Comparison of ENCODE assay signal across 8 cellular contexts in the genomic region with DNA sequence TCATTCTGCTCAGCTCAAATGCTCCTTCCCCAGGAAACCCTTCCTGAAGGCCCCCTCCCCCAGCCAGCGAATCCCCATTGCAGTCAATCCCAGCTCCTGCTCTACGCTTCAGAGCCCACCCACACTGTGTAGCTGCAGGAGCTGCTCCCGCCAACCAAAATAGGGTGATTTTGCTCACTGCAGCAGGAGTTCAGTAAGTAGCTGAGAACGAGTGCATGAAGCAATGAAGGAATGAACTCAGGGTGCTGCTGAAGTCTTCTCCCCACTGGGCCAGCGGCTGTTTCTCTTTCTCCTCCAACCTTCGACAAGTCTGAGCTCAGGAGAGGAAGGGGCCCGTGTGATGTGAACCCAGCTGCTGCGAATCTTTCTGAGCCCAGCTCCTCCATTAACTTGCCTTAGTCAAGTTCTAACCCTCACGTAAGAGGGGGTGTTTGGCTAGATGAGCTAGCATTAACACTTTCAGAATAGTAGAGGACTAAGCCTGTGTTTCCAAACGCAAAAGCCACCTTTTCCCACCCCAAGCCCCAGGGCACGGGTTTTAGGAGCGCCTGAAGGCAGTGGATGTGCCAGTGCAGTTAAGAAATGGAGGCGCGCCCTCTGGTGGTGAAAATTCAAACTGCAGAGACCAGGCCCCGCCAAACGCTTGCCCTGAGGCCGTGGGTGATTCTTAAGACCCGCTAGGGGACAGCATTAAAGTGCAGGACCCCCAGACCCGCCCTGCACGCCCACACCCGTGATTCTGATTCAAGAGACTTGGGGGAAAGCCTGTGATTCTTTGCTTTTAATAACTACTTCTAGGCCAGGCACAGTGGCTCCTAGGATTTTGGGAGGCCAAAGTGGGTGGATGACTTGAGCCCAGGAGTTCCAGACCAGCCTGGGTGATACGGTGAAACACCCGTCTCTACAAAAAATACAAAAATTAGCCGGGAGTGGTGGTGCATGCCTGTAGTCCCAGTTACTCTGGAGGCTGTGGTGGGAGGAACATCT. TPM values are rescaled to one million over a fixed set of nuclear protein-coding genes. Genes with fewer than 3 reads are reported as not detected.
DNase-seq lines count a peak whose midpoint lies in the region; ATAC-seq, FAIRE-seq and TF ChIP-seq lines count a peak whose summit lies in the region.

No MANE protein-coding gene starts in this region.

- H3K56ac ChIP-seq in H1 (replicated peaks; ENCODE audit: insufficient read length, low read depth, low read length), result no peak overlapping the region

- no peak overlapping the region for H4K5ac ChIP-seq in H1 (ENCODE audit: insufficient read length, low read depth, low read length)

- no peaks in the 10 kb centered on the region for H3K79me2 ChIP-seq in H1 (ENCODE audit: control insufficient read depth in 1 of 2, insufficient read depth in 2 of 2, low read length in 2 of 2)

- peaks cover 18% of the 10 kb centered on the region for H3K27me3 Mint-ChIP-seq in stimulated activated naive CD8-positive, alpha-beta T cell treated with anti-CD3 and anti-CD28 coated beads, Interleukin-15, Interleukin-2, amounts not matched to agents 100 ng/mL and 50 ng/mL, for 24 hours

- FAIRE-seq in H1 (lab: Jason Lieb, UNC), result peak; percentile 7

- WGBS in H1 (ENCODE audit: extremely low coverage in 1 of 2, insufficient coverage in 1 of 2, insufficient read length in 1 of 2, insufficient replicate concordance in 2 of 2, low coverage in 1 of 2, low lambda C conversion rate in 2 of 2, missing lambda C conversion rate in 1 of 2), 2 experiments, result 39% methylated on average over 24 of the region's 24 CpGs; no CpG with 5 or more reads in 1 of the 2 experiments

- peak overlapping the region; percentile 92 for H2AFZ ChIP-seq in H1 (ENCODE audit: low read length)

- POLR2A ChIA-PET in H1 (lab: Charles Lee; ENCODE audit: partially characterized antibody), result interaction anchor here (0.9 kb wide), 1 partner anchor 16 kb away, joined by 3 read pairs; no protein-coding TSS in a partner anchor

- TF ChIP-seq EP300 in H1 (IDR thresholded peaks at IDR 0.05; ENCODE audit: borderline replicate concordance in 1 of 2, low read depth in 2 of 2, low read length in 2 of 2), result no peak

- no peak overlapping the region for H2AK5ac ChIP-seq in H1 (ENCODE audit: low read depth, low read length)

- CTCF ChIA-PET in H1 (lab: Charles Lee; ENCODE audit: partially characterized antibody), result interaction anchor here (0.6 to 5.5 kb wide), 67 partner anchors 9 to 1374 kb away, joined by 3 to 53 read pairs (median 4); a partner anchor contains a TSS

- ATAC-seq in GM19463 (IDR thresholded peaks at IDR 0.05; ENCODE audit: unreplicated experiment) (peak; percentile 80), HG03460 (IDR thresholded peaks at IDR 0.05; ENCODE audit: unreplicated experiment) (no peak)

- H3K27me3 ChIP-seq in H1 (replicated peaks in 1 of 4; ENCODE audit: control insufficient read depth in 3 of 4, extremely low read depth in 1 of 4, insufficient read depth in 3 of 4, low read length in 3 of 4), result no peaks in the 10 kb centered on the region

- H2BK5ac ChIP-seq in H1 (ENCODE audit: low read depth, low read length), result no peak overlapping the region

- H4K91ac ChIP-seq in H1 (replicated peaks; ENCODE audit: insufficient read length, low read length), result peak overlapping the region; percentile 40

- no peak overlapping the region for H3K23ac ChIP-seq in H1 (ENCODE audit: insufficient read length)

- no peaks in the 10 kb centered on the region for H3K79me1 ChIP-seq in H1 (ENCODE audit: low read depth, low read length)

- H2BK120ac ChIP-seq in H1 (replicated peaks; ENCODE audit: low read depth, low read length), result no peak overlapping the region

- H3K9me3 ChIP-seq in H1 (ENCODE audit: insufficient read depth in 2 of 2, low read depth in 1 of 2, low read length in 1 of 2), result no peaks in the 10 kb centered on the region

- peak overlapping the region; percentile 86 for H4K8ac ChIP-seq in H1 (ENCODE audit: extremely low read depth, insufficient read depth, low read length)

- no peaks in the 10 kb centered on the region for H3K23me2 ChIP-seq in H1 (ENCODE audit: low read depth, low read length)

- no peak overlapping the region for H3K4me3 Mint-ChIP-seq in stimulated activated naive CD8-positive, alpha-beta T cell treated with anti-CD3 and anti-CD28 coated beads, Interleukin-15, Interleukin-2, amounts not matched to agents 100 ng/mL and 50 ng/mL, for 24 hours

- H3K18ac ChIP-seq in H1 (ENCODE audit: extremely low read depth, low read length), result 0 out of 2 replicates have a peak overlapping the region, but pooled peaks have one; percentile 27

- TF ChIP-seq RAD21 in H1 (IDR thresholded peaks at IDR 0.05 in 1 of 2, conservative IDR thresholded peaks at IDR 0.05 in 1 of 2; ENCODE audit: low read depth in 2 of 2, low read length in 2 of 2), result peak; percentile 85 to 90

- no peaks in the 10 kb centered on the region for H3K4me1 Mint-ChIP-seq in stimulated activated naive CD8-positive, alpha-beta T cell treated with anti-CD3 and anti-CD28 coated beads, Interleukin-15, Interleukin-2, amounts not matched to agents 100 ng/mL and 50 ng/mL, for 24 hours (ENCODE audit: low read depth)

- no peak overlapping the region for H3K14ac ChIP-seq in H1 (ENCODE audit: insufficient read length)

- peak overlapping the region; percentile 24 for H3K27ac Mint-ChIP-seq in stimulated activated naive CD8-positive, alpha-beta T cell treated with anti-CD3 and anti-CD28 coated beads, Interleukin-15, Interleukin-2, amounts not matched to agents 100 ng/mL and 50 ng/mL, for 24 hours

- no peak overlapping the region for H3K9ac ChIP-seq in H1 (replicated peaks in 1 of 4; ENCODE audit: extremely low read depth in 1 of 4, low read depth in 3 of 4, low read length in 3 of 4)

- no peaks in the 10 kb centered on the region for H3K36me3 ChIP-seq in H1 (ENCODE audit: control insufficient read depth in 2 of 4, insufficient read depth in 4 of 4, low read length in 3 of 4)

- no peaks in the 10 kb centered on the region for H4K20me1 ChIP-seq in H1 (replicated peaks in 1 of 2; ENCODE audit: control insufficient read depth in 1 of 2, insufficient read depth in 2 of 2, low read length in 2 of 2)

- H3K4ac ChIP-seq in H1 (replicated peaks; ENCODE audit: insufficient read length, low read depth, low read length), result no peak overlapping the region

- TF ChIP-seq CTCF in H1 (IDR thresholded peaks at IDR 0.05; ENCODE audit: control extremely low read depth in 1 of 3, insufficient read depth in 1 of 3, low read depth in 1 of 3, low read length in 3 of 3), result peak; percentile 78 to 90 (median 86)

- DNase-seq in CD1c-positive myeloid dendritic cell (ENCODE audit: extremely low spot score) (peak; percentile 50), NCI-H1694 (lab: John Stamatoyannopoulos, UW) (peak; percentile 90), H1 (ENCODE audit: low read depth in 1 of 2, low spot score in 2 of 2) (peak; percentile 80 to 98), myocyte (ENCODE audit: low read depth) (peak; percentile 35)
- DNase-seq in activated CD4-positive, alpha-beta T cell treated with anti-CD3 and anti-CD28 coated beads, Interleukin-2, amount 50 U/mL, for 48 hours, result peak; percentile 73 to 77

- peaks cover under 1% of the 10 kb centered on the region for H3K9me3 Mint-ChIP-seq in stimulated activated naive CD8-positive, alpha-beta T cell treated with anti-CD3 and anti-CD28 coated beads, Interleukin-15, Interleukin-2, amounts not matched to agents 100 ng/mL and 50 ng/mL, for 24 hours

- H3K4me1 ChIP-seq in H1 (replicated peaks in 1 of 4; ENCODE audit: control insufficient read depth in 3 of 4, insufficient read depth in 4 of 4, low read length in 3 of 4), result peaks cover 0 to 8% (median 5%) of the 10 kb centered on the region in 4 experiments

- H2BK15ac ChIP-seq in H1 (ENCODE audit: low read length), result peak overlapping the region; percentile 0; the same call in 1 of the 2 replicates

- H3K36me3 Mint-ChIP-seq in stimulated activated naive CD8-positive, alpha-beta T cell treated with anti-CD3 and anti-CD28 coated beads, Interleukin-15, Interleukin-2, amounts not matched to agents 100 ng/mL and 50 ng/mL, for 24 hours (ENCODE audit: low read depth), result no peaks in the 10 kb centered on the region

- no peak overlapping the region for H3K27ac ChIP-seq in H1 (ENCODE audit: low read depth, low read length)

- 0 out of 2 replicates have a peak overlapping the region, but pooled peaks have one; percentile 35 for H2BK20ac ChIP-seq in H1 (ENCODE audit: low read length)

- H3K4me3 ChIP-seq in H1 (ENCODE audit: extremely low read depth in 1 of 4, insufficient read depth in 2 of 4, low read depth in 3 of 4, low read length in 4 of 4), result no peak overlapping the region

- no peak overlapping the region for H3K4me2 ChIP-seq in H1 (ENCODE audit: insufficient read depth in 1 of 2, low read depth in 2 of 2, low read length in 2 of 2)

- 0 out of 2 replicates have a peak overlapping the region, but pooled peaks have one; percentile 68 for H2BK12ac ChIP-seq in H1 (ENCODE audit: low read depth, low read length)

- no peak for TF ChIP-seq POLR2A in H1 (IDR thresholded peaks at IDR 0.05; ENCODE audit: control extremely low read depth in 1 of 2, low read depth in 2 of 2, low read length in 2 of 2)

RNA-seq across cellular contexts. Expression of a gene that starts 11.9 kb away (rescaled TPM):
- not detected in 2 replicates for total RNA-seq in H1 (2021; fragmentation: NEBNext Ultra II Directional; extraction: Animal tissue kit (Norgen Biotek cat#: 25700))
- not detected in 2 replicates for polyA plus RNA-seq in H1 (2011; rRNA removed)
- polyA plus RNA-seq in H1 (2011; cell fraction: cytosol; rRNA removed), result not detected
- not detected for polyA plus RNA-seq in H1 (2011; cell fraction: nucleus; rRNA removed)
- not detected in 4 replicates for polyA plus RNA-seq in H1 (2012, experiment 1 of 2)
- polyA plus RNA-seq in H1 (2012, experiment 2 of 2), result not detected
- polyA plus RNA-seq in H1 (2013, experiment 1 of 2), result not detected
- not detected for polyA plus RNA-seq in H1 (2013, experiment 2 of 2)
- not detected in 2 replicates for polyA minus RNA-seq in H1 (2011; rRNA and poly(A)+ RNA removed)
- not detected for polyA minus RNA-seq in H1 (2011; cell fraction: cytosol; rRNA and poly(A)+ RNA removed)
- polyA minus RNA-seq in H1 (2011; cell fraction: nucleus; rRNA and poly(A)+ RNA removed), result not detected
- total RNA-seq in myocyte, result not detected in 2 replicates
- polyA plus RNA-seq in myocyte (2012), result not detected

RNA-seq across cellular contexts. Expression of a gene that starts 31.9 kb away (rescaled TPM):
- 1.9 and 2.1 TPM in 2 replicates for total RNA-seq in H1 (2021; fragmentation: NEBNext Ultra II Directional; extraction: Animal tissue kit (Norgen Biotek cat#: 25700))
- 1.6 and 1.8 TPM in 2 replicates for polyA plus RNA-seq in H1 (2011; rRNA removed)
- polyA plus RNA-seq in H1 (2011; cell fraction: cytosol; rRNA removed), result 2.0 TPM
- polyA plus RNA-seq in H1 (2011; cell fraction: nucleus; rRNA removed), result 1.8 TPM
- 1.9 to 2.4 TPM (median 2.0 TPM) in 4 replicates for polyA plus RNA-seq in H1 (2012, experiment 1 of 2)
- polyA plus RNA-seq in H1 (2012, experiment 2 of 2), result 1.6 TPM
- polyA plus RNA-seq in H1 (2013, experiment 1 of 2), result 3.2 TPM
- 3.6 TPM for polyA plus RNA-seq in H1 (2013, experiment 2 of 2)
- polyA minus RNA-seq in H1 (2011; rRNA and poly(A)+ RNA removed), result 1.6 and 1.9 TPM in 2 replicates
- 0.81 TPM for polyA minus RNA-seq in H1 (2011; cell fraction: cytosol; rRNA and poly(A)+ RNA removed)
- 1.2 TPM for polyA minus RNA-seq in H1 (2011; cell fraction: nucleus; rRNA and poly(A)+ RNA removed)
- total RNA-seq in myocyte, result not detected in 2 replicates
- polyA plus RNA-seq in myocyte (2012), result 0.14 TPM

RNA-seq across cellular contexts. Expression of a gene that starts 40.0 kb away (rescaled TPM):
- not detected in 2 replicates for total RNA-seq in H1 (2021; fragmentation: NEBNext Ultra II Directional; extraction: Animal tissue kit (Norgen Biotek cat#: 25700))
- polyA plus RNA-seq in H1 (2011; rRNA removed), result not detected in 2 replicates
- polyA plus RNA-seq in H1 (2011; cell fraction: cytosol; rRNA removed), result not detected
- polyA plus RNA-seq in H1 (2011; cell fraction: nucleus; rRNA removed), result not detected
- not detected in 4 replicates for polyA plus RNA-seq in H1 (2012, experiment 1 of 2)
- polyA plus RNA-seq in H1 (2012, experiment 2 of 2), result not detected
- not detected for polyA plus RNA-seq in H1 (2013, experiment 1 of 2)
- not detected for polyA plus RNA-seq in H1 (2013, experiment 2 of 2)
- not detected in 2 replicates for polyA minus RNA-seq in H1 (2011; rRNA and poly(A)+ RNA removed)
- not detected for polyA minus RNA-seq in H1 (2011; cell fraction: cytosol; rRNA and poly(A)+ RNA removed)
- polyA minus RNA-seq in H1 (2011; cell fraction: nucleus; rRNA and poly(A)+ RNA removed), result not detected
- total RNA-seq in myocyte, result not detected in 2 replicates
- 0.08 TPM for polyA plus RNA-seq in myocyte (2012)

Comparison
In these comparisons a context has a peak if more than half of its experiments do, and no peak if none do; other contexts are left out.
1. DNase-seq: peak in every context shown above with its lines; median percentile 90 in NCI-H1694; 89 in H1; 75 in activated CD4-positive, alpha-beta T cell treated with anti-CD3 and anti-CD28 coated beads, Interleukin-2, amount 50 U/mL, for 48 hours; 50 in CD1c-positive myeloid dendritic cell; 35 in myocyte.